In genomic region chr14:66056268-66056907, GRCh38 we compare ENCODE assay signal across 24 cellular contexts.
DNase-seq lines count a peak whose midpoint lies in the region; ATAC-seq and TF ChIP-seq lines count a peak whose summit lies in the region.
"Had no signal": no experiment of that assay in that cellular context is flagged by ENCODE, and none has a peak within 500 bp of the region (broad histone marks: within the 10 kb centered on the region; RNA-seq: fewer than 3 reads in every experiment).

No MANE protein-coding gene starts in this region.

- H4K20me1 ChIP-seq in OCI-LY7 (ENCODE audit: insufficient read depth, low read length) = no peaks in the 10 kb centered on the region
- H4K20me1 ChIP-seq: BLaER1 treated with 17β-estradiol and CSF1 and Interleukin-3, amounts not matched to agents 10 nM and 100 nM had no signal

- ATAC-seq in activated T-cell treated with anti-CD3 and anti-CD28 coated beads, Interleukin-2, amount 50 U/mL, for 72 hours (replicated peaks in 1 of 2) = no peak
- ATAC-seq in HG02798 (IDR thresholded peaks at IDR 0.05; ENCODE audit: poor library complexity, unreplicated experiment) = peak; percentile 12
- ATAC-seq in left colon = peak; percentile 81
- ATAC-seq: A549; CD8-positive, alpha-beta T cell; HCT116; Panc1 had no signal

- POLR2A ChIA-PET in OCI-LY7 (lab: Charles Lee) = no interaction called here

- CTCF ChIA-PET in OCI-LY7 (lab: Charles Lee; ENCODE audit: unreplicated experiment) = no interaction called here

- H3K79me2 ChIP-seq in OCI-LY7 (ENCODE audit: insufficient read depth, low read depth, low read length) = no peaks in the 10 kb centered on the region

- H3K27me3 Mint-ChIP-seq in activated T-cell treated with anti-CD3 and anti-CD28 coated beads, Interleukin-2, amount 50 U/mL, for 24 hours = no peaks in the 10 kb centered on the region
- H3K27me3 Mint-ChIP-seq in activated T-cell treated with anti-CD3 and anti-CD28 coated beads, Interleukin-2, amount 50 U/mL, for 72 hours (ENCODE audit: low read depth) = no peaks in the 10 kb centered on the region

- TF ChIP-seq CTCF in transverse colon (IDR thresholded peaks at IDR 0.05) (no peak), Peyer's patch (IDR thresholded peaks at IDR 0.05) (no peak), OCI-LY7 (conservative IDR thresholded peaks at IDR 0.05; ENCODE audit: low read length) (no peak)

- H3K36me3 ChIP-seq in transverse colon (no peaks in the 10 kb centered on the region), Peyer's patch (no peaks in the 10 kb centered on the region), OCI-LY7 (ENCODE audit: insufficient read depth, low read length) (no peaks in the 10 kb centered on the region)
- H3K36me3 ChIP-seq: BLaER1 treated with 17β-estradiol and CSF1 and Interleukin-3, amounts not matched to agents 10 nM and 100 nM had no signal

- H3K4me2 ChIP-seq in OCI-LY7 (ENCODE audit: low read length) = no peak overlapping the region
- H3K4me2 ChIP-seq: A549; BLaER1 treated with 17β-estradiol and CSF1 and Interleukin-3, amounts not matched to agents 10 nM and 100 nM; KMS-11 had no signal

- H3K27ac ChIP-seq in transverse colon (peak overlapping the region; percentile 46 to 67 (median 62)), Peyer's patch (no peak overlapping the region), OCI-LY7 (ENCODE audit: low read depth, low read length, poor library complexity, severe bottlenecking) (no peak overlapping the region)
- H3K27ac ChIP-seq: A549; BLaER1 treated with 17β-estradiol and CSF1 and Interleukin-3, amounts not matched to agents 10 nM and 100 nM; KMS-11 had no signal

- no peak overlapping the region for H3K4me3 Mint-ChIP-seq in activated T-cell treated with anti-CD3 and anti-CD28 coated beads, Interleukin-2, amount 50 U/mL, for 24 hours
- no peak overlapping the region for H3K4me3 Mint-ChIP-seq in activated T-cell treated with anti-CD3 and anti-CD28 coated beads, Interleukin-2, amount 50 U/mL, for 72 hours
- H3K4me3 Mint-ChIP-seq: CD8-positive, alpha-beta T cell; IgD-negative memory B cell had no signal

- 19 to 49% methylated on average over 3 to 5 of the region's 5 CpGs for WGBS in transverse colon (ENCODE audit: low coverage in 1 of 2), 2 donors

- H3K4me1 ChIP-seq in transverse colon = peaks cover 0 to 17% (median 10%) of the 10 kb centered on the region in 4 donors
- no peaks in the 10 kb centered on the region for H3K4me1 ChIP-seq in Peyer's patch
- H3K4me1 ChIP-seq in OCI-LY7 (ENCODE audit: insufficient read depth, low read length, poor library complexity, severe bottlenecking) = no peaks in the 10 kb centered on the region
- H3K4me1 ChIP-seq: A549; BLaER1 treated with 17β-estradiol and CSF1 and Interleukin-3, amounts not matched to agents 10 nM and 100 nM; Caco-2 had no signal

- H3K36me3 Mint-ChIP-seq in activated T-cell treated with anti-CD3 and anti-CD28 coated beads, Interleukin-2, amount 50 U/mL, for 24 hours (ENCODE audit: low read depth) = no peaks in the 10 kb centered on the region
- peaks cover 3 to 7% of the 10 kb centered on the region in 2 donors for H3K36me3 Mint-ChIP-seq in activated T-cell treated with anti-CD3 and anti-CD28 coated beads, Interleukin-2, amount 50 U/mL, for 72 hours (ENCODE audit: insufficient read depth in 2 of 2)
- H3K36me3 Mint-ChIP-seq: CD8-positive, alpha-beta T cell had no signal

- in situ Hi-C loops in transverse colon (cut with MboI; ENCODE audit: low pct_ligation_motif_present in 1 of 4, low pct_unique_long_range_greater_than_20kb in 1 of 4, low sequenced_read_pairs in 3 of 4) = loop anchor here in 3 of 4 donors (25.0 kb wide), 2 partner anchors 644 to 894 kb away; partner anchors contain the start of gene FUT8 (in 2 of the 3)

- H3K9me2 ChIP-seq in OCI-LY7 (ENCODE audit: insufficient read depth, low read length) = no peaks in the 10 kb centered on the region

- H3K9me3 ChIP-seq in transverse colon = no peaks in the 10 kb centered on the region
- H3K9me3 ChIP-seq in Peyer's patch = no peaks in the 10 kb centered on the region
- H3K9me3 ChIP-seq in OCI-LY7 (ENCODE audit: low read length) = no peaks in the 10 kb centered on the region
- H3K9me3 ChIP-seq: A549, Caco-2 had no signal

- H3K9me3 Mint-ChIP-seq in activated T-cell treated with anti-CD3 and anti-CD28 coated beads, Interleukin-2, amount 50 U/mL, for 24 hours = no peaks in the 10 kb centered on the region
- H3K9me3 Mint-ChIP-seq in activated T-cell treated with anti-CD3 and anti-CD28 coated beads, Interleukin-2, amount 50 U/mL, for 72 hours = peaks cover 0 to 4% of the 10 kb centered on the region in 2 donors

- TF ChIP-seq POLR2A in transverse colon (IDR thresholded peaks at IDR 0.05) (no peak), Peyer's patch (IDR thresholded peaks at IDR 0.05) (no peak)

- no peak for DNase-seq in activated T-cell treated with anti-CD3 and anti-CD28 coated beads, Interleukin-2, amount 50 U/mL, for 24 hours
- no peak for DNase-seq in activated T-cell treated with anti-CD3 and anti-CD28 coated beads, Interleukin-2, amount 50 U/mL, for 72 hours
- DNase-seq in left colon (peak in 1 of 2 donors; percentile 13), transverse colon (peak; percentile 13), ecto neural progenitor cell (ENCODE audit: low spot score) (no peak), Peyer's patch (no peak), OCI-LY7 (ENCODE audit: low spot score) (no peak)
- DNase-seq: AML-193; Caco-2; CD8-positive, alpha-beta T cell; GF-D8; MM.1S; NCI-H2029; NCI-H2227 treated with DMSO at 0.1 percent for 48 hours; NCI-H510A treated with DMSO at 0.1 percent for 48 hours; NCI-H748 treated with DMSO at 0.1 percent for 48 hours; SHP77 treated with DMSO at 0.1 percent for 48 hours had no signal

- intact Hi-C loops in left colon (cut with DNase I, micrococcal nuclease) = no loop called here
- intact Hi-C loops in transverse colon (cut with DNase I; ENCODE audit: low total_unique reads) = no loop called here
- intact Hi-C loops in OCI-LY7 (cut with micrococcal nuclease; ENCODE audit: unreplicated experiment) = no loop called here

- peak overlapping the region; percentile 10 for H3K27ac Mint-ChIP-seq in activated T-cell treated with anti-CD3 and anti-CD28 coated beads, Interleukin-2, amount 50 U/mL, for 24 hours
- H3K27ac Mint-ChIP-seq in activated T-cell treated with anti-CD3 and anti-CD28 coated beads, Interleukin-2, amount 50 U/mL, for 72 hours = no peak overlapping the region
- H3K27ac Mint-ChIP-seq: CD8-positive, alpha-beta T cell; IgD-negative memory B cell had no signal

- H3K4me3 ChIP-seq in transverse colon = no peak overlapping the region
- no peak overlapping the region for H3K4me3 ChIP-seq in Peyer's patch
- H3K4me3 ChIP-seq in OCI-LY7 (ENCODE audit: low read depth, low read length, poor library complexity, severe bottlenecking) = no peak overlapping the region
- H3K4me3 ChIP-seq: A549; BLaER1 treated with 17β-estradiol and CSF1 and Interleukin-3, amounts not matched to agents 10 nM and 100 nM had no signal

- H2AFZ ChIP-seq in OCI-LY7 (ENCODE audit: low read length) = no peak overlapping the region

- H3K4me1 Mint-ChIP-seq in activated T-cell treated with anti-CD3 and anti-CD28 coated beads, Interleukin-2, amount 50 U/mL, for 24 hours (ENCODE audit: low read depth) = peaks cover 20% of the 10 kb centered on the region
- peaks cover 10% of the 10 kb centered on the region for H3K4me1 Mint-ChIP-seq in activated T-cell treated with anti-CD3 and anti-CD28 coated beads, Interleukin-2, amount 50 U/mL, for 72 hours (ENCODE audit: low read depth)
- H3K4me1 Mint-ChIP-seq: IgD-negative memory B cell had no signal

- no TSS peak for BruUV-seq in OCI-LY7 (replicated peaks; lab: Mats Ljungman, UMichigan)

- TF ChIP-seq EP300 in transverse colon (IDR thresholded peaks at IDR 0.05; ENCODE audit: low read depth) = no peak

- H3K27me3 ChIP-seq in transverse colon (no peaks in the 10 kb centered on the region), Peyer's patch (no peaks in the 10 kb centered on the region)
- H3K27me3 ChIP-seq: BLaER1 treated with 17β-estradiol and CSF1 and Interleukin-3, amounts not matched to agents 10 nM and 100 nM had no signal

Comparison
In these comparisons a context has a peak if more than half of its experiments do, and no peak if none do; other contexts are left out.
1. ATAC-seq: peak in HG02798 (single experiment) and left colon (single experiment); none in activated T-cell treated with anti-CD3 and anti-CD28 coated beads, Interleukin-2, amount 50 U/mL, for 72 hours (0 of 2).
2. H3K27ac ChIP-seq: peak in transverse colon (4 of 4); none in Peyer's patch (0 of 4) and OCI-LY7 (single experiment).